In the genomic region with DNA sequence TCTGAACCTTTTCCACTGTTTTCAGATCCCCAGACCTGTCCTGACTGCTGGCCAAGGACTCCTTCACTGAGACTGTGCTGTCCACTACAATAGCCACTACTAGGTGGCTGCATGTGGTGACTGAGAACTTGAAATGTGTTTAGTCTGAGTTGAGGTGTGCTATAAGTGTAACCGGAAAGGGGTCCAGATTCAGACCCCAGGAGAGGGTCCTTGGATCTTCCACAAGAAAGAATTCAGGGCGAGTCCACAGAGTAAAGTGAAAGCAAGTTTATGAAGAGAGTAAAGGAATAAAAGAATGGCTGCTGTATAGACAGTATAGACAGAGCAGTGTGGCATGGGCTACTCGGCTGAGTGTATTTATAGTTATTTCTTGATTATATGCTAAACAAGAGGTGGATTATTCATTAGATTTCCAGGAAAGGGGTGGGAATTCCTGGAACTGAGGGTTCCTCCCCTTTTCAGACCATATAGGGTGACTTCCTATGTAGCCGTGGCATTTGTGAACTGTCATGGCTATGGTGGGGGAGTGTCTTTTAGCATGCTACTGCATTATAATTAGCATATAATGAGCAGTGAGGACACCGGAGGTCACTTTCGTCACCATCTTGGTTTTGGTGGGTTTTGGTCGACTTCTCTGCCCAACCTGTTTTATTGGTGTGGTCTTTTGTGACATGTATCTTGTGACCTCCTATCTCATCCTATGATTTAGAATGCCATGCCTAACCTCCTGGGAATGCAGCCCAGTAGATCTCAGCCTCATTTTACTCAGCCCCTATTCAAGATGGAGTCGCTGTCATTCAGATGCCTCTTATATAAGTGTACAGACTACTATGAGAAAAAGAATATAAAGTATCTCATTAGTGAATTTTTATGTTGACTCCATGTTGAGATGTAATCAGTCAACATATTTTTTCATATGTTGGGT, we compare ENCODE assay signal across 7 cellular contexts.
DNase-seq lines count a peak whose midpoint lies in the region; ATAC-seq and TF ChIP-seq lines count a peak whose summit lies in the region.

No MANE protein-coding gene starts in this region.

- peak overlapping the region; percentile 96 for H3K27ac ChIP-seq in neutrophil

- H3K9me3 ChIP-seq in neutrophil = no peaks in the 10 kb centered on the region

- no peaks in the 10 kb centered on the region for H3K36me3 ChIP-seq in neutrophil

- no peak overlapping the region for H3K4me3 Mint-ChIP-seq in brain

- H3K4me3 ChIP-seq in GM08714 (ENCODE audit: low read length) (peak overlapping the region; percentile 24; the same call in 1 of the 2 replicates), neutrophil (ENCODE audit: low read depth in 1 of 2, low read length in 1 of 2) (peak overlapping the region; percentile 49 to 54)

- TF ChIP-seq CTCF in brain (conservative IDR thresholded peaks at IDR 0.05) (no peak), neutrophil (IDR thresholded peaks at IDR 0.05) (no peak)

- H3K9me3 Mint-ChIP-seq in brain = no peaks in the 10 kb centered on the region

- H3K27me3 Mint-ChIP-seq in brain = peaks cover 4% of the 10 kb centered on the region

- H3K4me1 Mint-ChIP-seq in brain = peaks cover 97% of the 10 kb centered on the region

- DNase-seq in MV-4-11 (lab: John Stamatoyannopoulos, UW) = peak; percentile 78
- DNase-seq in GM03348 (ENCODE audit: low spot score) = no peak
- DNase-seq in effector CD4-positive, alpha-beta T cell = no peak

- no peaks in the 10 kb centered on the region for H3K36me3 Mint-ChIP-seq in brain

- H3K27ac Mint-ChIP-seq in brain = peak overlapping the region in 3 of 5 experiments; percentile 26 to 87 (median 77)

- H3K27me3 ChIP-seq in neutrophil = no peaks in the 10 kb centered on the region

- H3K4me1 ChIP-seq in neutrophil (ENCODE audit: control insufficient read depth in 1 of 2, insufficient read depth in 1 of 2, low read depth in 1 of 2, low read length in 1 of 2) = peaks cover 99 to 100% of the 10 kb centered on the region in 2 experiments

- no peak for ATAC-seq in GM21737 (IDR thresholded peaks at IDR 0.05; ENCODE audit: unreplicated experiment)
